Comparison of ENCODE assay signal across 10 cellular contexts in genomic region chr2:24825883-24826800, GRCh38. TPM values are rescaled to one million over a fixed set of nuclear protein-coding genes. Genes with fewer than 3 reads are reported as not detected.
DNase-seq lines count a peak whose midpoint lies in the region; ATAC-seq and TF ChIP-seq lines count a peak whose summit lies in the region.
"Had no signal": no experiment of that assay in that cellular context is flagged by ENCODE, and none has a peak within 500 bp of the region (broad histone marks: within the 10 kb centered on the region; RNA-seq: fewer than 3 reads in every experiment).

No MANE protein-coding gene starts in this region.

- peaks cover 18% of the 10 kb centered on the region for H3K4me1 Mint-ChIP-seq in activated naive CD4-positive, alpha-beta T cell treated with anti-CD3 and anti-CD28 coated beads, Interleukin-2, amount 10 ng/mL, durations not matched to agents 7 days and 5 days
- H3K4me1 Mint-ChIP-seq in activated CD8-positive, alpha-beta T cell treated with anti-CD3 and anti-CD28 coated beads for 36 hours (ENCODE audit: low read depth), result peaks cover 18% of the 10 kb centered on the region
- peaks cover 19 to 24% of the 10 kb centered on the region in 2 donors for H3K4me1 Mint-ChIP-seq in immature natural killer cell
- peaks cover 27% of the 10 kb centered on the region for H3K4me1 Mint-ChIP-seq in nephron progenitor cell

- no peaks in the 10 kb centered on the region for H3K9me3 Mint-ChIP-seq in activated naive CD4-positive, alpha-beta T cell treated with anti-CD3 and anti-CD28 coated beads, Interleukin-2, amount 10 ng/mL, durations not matched to agents 7 days and 5 days
- no peaks in the 10 kb centered on the region for H3K9me3 Mint-ChIP-seq in activated CD8-positive, alpha-beta T cell treated with anti-CD3 and anti-CD28 coated beads for 36 hours
- H3K9me3 Mint-ChIP-seq in immature natural killer cell, result no peaks in the 10 kb centered on the region
- no peaks in the 10 kb centered on the region for H3K9me3 Mint-ChIP-seq in nephron progenitor cell

- H3K4me3 Mint-ChIP-seq in activated naive CD4-positive, alpha-beta T cell treated with anti-CD3 and anti-CD28 coated beads, Interleukin-2, amount 10 ng/mL, durations not matched to agents 7 days and 5 days, result no peak overlapping the region
- no peak overlapping the region for H3K4me3 Mint-ChIP-seq in activated CD8-positive, alpha-beta T cell treated with anti-CD3 and anti-CD28 coated beads for 36 hours
- H3K4me3 Mint-ChIP-seq in immature natural killer cell (peak overlapping the region in 1 of 5 donors; percentile 0), nephron progenitor cell (no peak overlapping the region)

- POLR2A ChIA-PET in activated CD8-positive, alpha-beta T cell treated with anti-CD3 and anti-CD28 coated beads for 36 hours (lab: Charles Lee), result interaction anchor here (0.8 to 1.3 kb wide), 2 partner anchors 12 to 403 kb away, joined by 4 to 5 read pairs; no protein-coding TSS in a partner anchor

- CTCF ChIA-PET in activated naive CD4-positive, alpha-beta T cell treated with anti-CD3 and anti-CD28 coated beads, Interleukin-2, amount 10 ng/mL, durations not matched to agents 7 days and 5 days (lab: Charles Lee), result interaction anchor here (0.5 to 5.8 kb wide), 8 partner anchors 12 to 416 kb away, joined by 3 to 82 read pairs (median 14); partner anchors contain the start of genes CENPO and PTRHD1
- CTCF ChIA-PET in activated CD8-positive, alpha-beta T cell treated with anti-CD3 and anti-CD28 coated beads for 36 hours (lab: Charles Lee), result interaction anchor here (1.4 to 5.0 kb wide), 6 partner anchors 12 to 417 kb away, joined by 3 to 94 read pairs (median 6); no protein-coding TSS in a partner anchor

- TF ChIP-seq CTCF in activated CD8-positive, alpha-beta T cell treated with anti-CD3 and anti-CD28 coated beads for 36 hours (IDR thresholded peaks at IDR 0.05), result no peak
- no peak for TF ChIP-seq CTCF in nephron progenitor cell (IDR thresholded peaks at IDR 0.05)

- H3K27me3 Mint-ChIP-seq in activated naive CD4-positive, alpha-beta T cell treated with anti-CD3 and anti-CD28 coated beads, Interleukin-2, amount 10 ng/mL, durations not matched to agents 7 days and 5 days, result no peaks in the 10 kb centered on the region
- no peaks in the 10 kb centered on the region for H3K27me3 Mint-ChIP-seq in activated CD8-positive, alpha-beta T cell treated with anti-CD3 and anti-CD28 coated beads for 36 hours
- H3K27me3 Mint-ChIP-seq in immature natural killer cell (ENCODE audit: low read depth in 3 of 3), result no peaks in the 10 kb centered on the region
- peaks cover 3% of the 10 kb centered on the region for H3K27me3 Mint-ChIP-seq in nephron progenitor cell (ENCODE audit: low read depth, poor library complexity)

- DNase-seq in activated naive CD4-positive, alpha-beta T cell treated with anti-CD3 and anti-CD28 coated beads, Interleukin-2, amount 10 ng/mL, durations not matched to agents 7 days and 5 days, result no peak
- DNase-seq in activated naive CD4-positive, alpha-beta T cell treated with anti-CD3 and anti-CD28 coated beads, Interleukin-2, amount 50 U/mL, for 16 hours, result no peak
- no peak for DNase-seq in activated CD8-positive, alpha-beta T cell treated with anti-CD3 and anti-CD28 coated beads for 36 hours
- DNase-seq in immature natural killer cell (peak in 1 of 3 donors; percentile 12), nephron progenitor cell (no peak), NCI-H187 treated with DMSO at 0.1 percent for 48 hours (lab: John Stamatoyannopoulos, UW) (no peak)
- DNase-seq: GM23248; stimulated activated CD4-positive, alpha-beta T cell treated with anti-CD3 and anti-CD28 coated beads, Interleukin-15, amount 100 ng/mL, for 24 hours had no signal

- peaks cover 26% of the 10 kb centered on the region for H3K36me3 Mint-ChIP-seq in activated naive CD4-positive, alpha-beta T cell treated with anti-CD3 and anti-CD28 coated beads, Interleukin-2, amount 10 ng/mL, durations not matched to agents 7 days and 5 days
- H3K36me3 Mint-ChIP-seq in activated CD8-positive, alpha-beta T cell treated with anti-CD3 and anti-CD28 coated beads for 36 hours (ENCODE audit: low read depth), result peaks cover 33% of the 10 kb centered on the region
- H3K36me3 Mint-ChIP-seq in immature natural killer cell, result no peaks in the 10 kb centered on the region
- peaks cover 50% of the 10 kb centered on the region for H3K36me3 Mint-ChIP-seq in nephron progenitor cell (ENCODE audit: low read depth)

- peak; percentile 14 for ATAC-seq in activated CD8-positive, alpha-beta T cell treated with anti-CD3 and anti-CD28 coated beads for 36 hours
- ATAC-seq in HG03457 (IDR thresholded peaks at IDR 0.05; ENCODE audit: unreplicated experiment) (no peak), HG03280 (IDR thresholded peaks at IDR 0.05; ENCODE audit: unreplicated experiment) (no peak)

- H3K27ac Mint-ChIP-seq in activated naive CD4-positive, alpha-beta T cell treated with anti-CD3 and anti-CD28 coated beads, Interleukin-2, amount 10 ng/mL, durations not matched to agents 7 days and 5 days, result peak overlapping the region; percentile 9
- H3K27ac Mint-ChIP-seq in activated CD8-positive, alpha-beta T cell treated with anti-CD3 and anti-CD28 coated beads for 36 hours, result peak overlapping the region; percentile 55
- H3K27ac Mint-ChIP-seq in immature natural killer cell (peak overlapping the region in 5 of 6 donors; percentile 2 to 65 (median 38)), nephron progenitor cell (no peak overlapping the region)

- intact Hi-C loops in activated CD8-positive, alpha-beta T cell treated with anti-CD3 and anti-CD28 coated beads for 36 hours (cut with micrococcal nuclease), result loop anchor here (2.0 kb wide), 1 partner anchor 415 kb away; no protein-coding TSS in a partner anchor

RNA-seq across cellular contexts. Expression of gene CENPO, which starts 32.9 kb away (rescaled TPM):
- total RNA-seq in activated CD8-positive, alpha-beta T cell treated with anti-CD3 and anti-CD28 coated beads for 36 hours, result 10 to 100 TPM; 40.7 to 41.9 TPM
- 1 to 10 TPM; 1.2 to 5.6 (median 4.2) TPM for polyA plus RNA-seq in immature natural killer cell

RNA-seq across cellular contexts. Expression of gene PTRHD1, which starts 33.0 kb away (rescaled TPM):
- total RNA-seq in activated CD8-positive, alpha-beta T cell treated with anti-CD3 and anti-CD28 coated beads for 36 hours, result 10 to 100 TPM; 23.2 to 24.9 TPM
- polyA plus RNA-seq in immature natural killer cell, result 100 to 1,000 TPM in 1 of 3 donors, 10 to 100 TPM in 2; 50.0 to 116 (median 58.6) TPM
